24 cellular contexts compared by ENCODE assay signal in genomic region chr9:77912895-77913693, GRCh38.
DNase-seq lines count a peak whose midpoint lies in the region; ATAC-seq, FAIRE-seq and TF ChIP-seq lines count a peak whose summit lies in the region.
"Had no signal": no experiment of that assay in that cellular context is flagged by ENCODE, and none has a peak within 500 bp of the region (broad histone marks: within the 10 kb centered on the region; RNA-seq: fewer than 3 reads in every experiment).

No MANE protein-coding gene starts in this region.

- no peaks in the 10 kb centered on the region for H3K27me3 Mint-ChIP-seq in astrocyte (ENCODE audit: low read depth, unreplicated experiment)
- H3K27me3 Mint-ChIP-seq: activated CD8-positive, alpha-beta memory T cell treated with anti-CD3 and anti-CD28 coated beads, Interleukin-2, amount 10 ng/mL, durations not matched to agents 7 days and 5 days had no signal

- H2AFZ ChIP-seq in IMR-90 (replicated peaks; ENCODE audit: low read length, poor library complexity), result no peak overlapping the region
- H2AFZ ChIP-seq in astrocyte (ENCODE audit: low read depth, low read length), result no peak overlapping the region

- no peak overlapping the region for H3K4ac ChIP-seq in IMR-90 (ENCODE audit: low read depth, low read length)

- peak; percentile 19 to 25 for DNase-seq in AML-193 (lab: John Stamatoyannopoulos, UW)
- peak; percentile 37 for DNase-seq in IMR-90
- peak; percentile 73 for DNase-seq in astrocyte (ENCODE audit: low read depth)
- peak; percentile 16 for DNase-seq in kidney tubule cell (ENCODE audit: low spot score)
- DNase-seq in lower lobe of right lung, result no peak
- no peak for DNase-seq in stimulated activated naive CD8-positive, alpha-beta T cell treated with anti-CD3 and anti-CD28 coated beads, Interleukin-15, Interleukin-2, amounts not matched to agents 100 U/mL and 50 U/mL, for 24 hours
- DNase-seq in DMS153 treated with DMSO at 0.1 percent for 48 hours (lab: John Stamatoyannopoulos, UW; ENCODE audit: unreplicated experiment), result no peak
- DNase-seq: activated CD4-positive, alpha-beta T cell treated with anti-CD3 and anti-CD28 coated beads for 48 hours; activated CD8-positive, alpha-beta memory T cell treated with anti-CD3 and anti-CD28 coated beads, Interleukin-2, amount 10 ng/mL, durations not matched to agents 7 days and 5 days; Calu3; immature natural killer cell; NCI-H1105 treated with DMSO at 0.1 percent for 48 hours; NCI-H510A treated with DMSO at 0.1 percent for 48 hours; nucleus accumbens had no signal

- H3K27ac ChIP-seq in IMR-90 (ENCODE audit: insufficient read depth, low read length) (no peak overlapping the region), astrocyte (ENCODE audit: low read depth, low read length) (peak overlapping the region; percentile 49), lower lobe of right lung (no peak overlapping the region)
- H3K27ac ChIP-seq: A549, BLaER1, coronary artery, RWPE1 had no signal

- WGBS in IMR-90 (ENCODE audit: extremely low coverage in 2 of 2, insufficient read length in 1 of 2), 2 experiments, result no CpG with 5 or more reads among the region's 3 CpGs

- no peaks in the 10 kb centered on the region for H3K9me3 ChIP-seq in IMR-90 (ENCODE audit: control insufficient read depth, insufficient read depth, low read length)
- H3K9me3 ChIP-seq in astrocyte (ENCODE audit: insufficient read depth, low read depth, low read length), result no peaks in the 10 kb centered on the region
- no peaks in the 10 kb centered on the region for H3K9me3 ChIP-seq in lower lobe of right lung
- H3K9me3 ChIP-seq: A549 had no signal

- no peak overlapping the region for H3K23ac ChIP-seq in IMR-90 (ENCODE audit: low read depth, low read length)

- FAIRE-seq in astrocyte (lab: Jason Lieb, UNC), result peak; percentile 56
- FAIRE-seq: A549, TTC549 had no signal

- no peak overlapping the region for H2BK5ac ChIP-seq in IMR-90 (ENCODE audit: low read depth, low read length, poor library complexity, severe bottlenecking)

- H3K4me3 Mint-ChIP-seq in astrocyte (ENCODE audit: unreplicated experiment), result no peak overlapping the region
- H3K4me3 Mint-ChIP-seq: activated CD8-positive, alpha-beta memory T cell treated with anti-CD3 and anti-CD28 coated beads, Interleukin-2, amount 10 ng/mL, durations not matched to agents 7 days and 5 days; activated T-helper 1 cell treated with anti-CD3 and anti-CD28 coated beads, Interleukin-12 subunit alpha, Interleukin-12 subunit beta, Interleukin-2, Interleukin-4 antibody, amounts not matched to agents 30 ng/mL and 10 ng/mL and 1 ng/mL, durations not matched to agents 14 hours and 24 hours and 36 hours; immature natural killer cell had no signal

- H3K4me2 ChIP-seq in IMR-90 (ENCODE audit: low read depth, low read length) (no peak overlapping the region), astrocyte (ENCODE audit: low read length) (no peak overlapping the region)
- H3K4me2 ChIP-seq: A549, BLaER1 had no signal

- no TSS peak for BruUV-seq in IMR-90 (replicated peaks; lab: Mats Ljungman, UMichigan)

- dilution Hi-C loops in IMR-90 (cut with HindIII; ENCODE audit: low sequenced_read_pairs, unreplicated experiment), result no loop called here

- H3K4me1 ChIP-seq in IMR-90 (ENCODE audit: control insufficient read depth, insufficient read depth, low read length), result peaks cover 1% of the 10 kb centered on the region; the same call in 1 of the 2 replicates
- H3K4me1 ChIP-seq in astrocyte (ENCODE audit: insufficient read depth, low read length), result no peaks in the 10 kb centered on the region
- H3K4me1 ChIP-seq in lower lobe of right lung, result peaks cover 15% of the 10 kb centered on the region

- POLR2A ChIA-PET in IMR-90 (lab: Charles Lee; ENCODE audit: unreplicated experiment), result no interaction called here

- H3K27me3 ChIP-seq in IMR-90 (ENCODE audit: control insufficient read depth, insufficient read depth, low read length) (no peaks in the 10 kb centered on the region), astrocyte (ENCODE audit: insufficient read depth, low read length) (no peaks in the 10 kb centered on the region), lower lobe of right lung (ENCODE audit: low read depth) (no peaks in the 10 kb centered on the region)
- H3K27me3 ChIP-seq: BLaER1 had no signal

- no peak overlapping the region for H3K4me3 ChIP-seq in IMR-90 (ENCODE audit: insufficient read depth, low read depth, low read length)
- H3K4me3 ChIP-seq in astrocyte (ENCODE audit: insufficient read depth, low read depth, low read length), result no peak overlapping the region
- no peak overlapping the region for H3K4me3 ChIP-seq in lower lobe of right lung
- H3K4me3 ChIP-seq: A549, BLaER1, coronary artery, lung had no signal

- peaks cover 2% of the 10 kb centered on the region for H3K36me3 ChIP-seq in IMR-90 (ENCODE audit: control insufficient read depth, insufficient read depth, low read length)
- H3K36me3 ChIP-seq in astrocyte (ENCODE audit: insufficient read depth, low read length), result no peaks in the 10 kb centered on the region
- no peaks in the 10 kb centered on the region for H3K36me3 ChIP-seq in lower lobe of right lung

- H3K18ac ChIP-seq in IMR-90 (ENCODE audit: low read depth, low read length), result no peak overlapping the region

- peaks cover 31% of the 10 kb centered on the region for H3K4me1 Mint-ChIP-seq in astrocyte (ENCODE audit: low read depth, unreplicated experiment)

- no peak overlapping the region for H4K91ac ChIP-seq in IMR-90 (ENCODE audit: insufficient read depth, low read depth, low read length)

- H2AK9ac ChIP-seq in IMR-90 (replicated peaks; ENCODE audit: low read depth, low read length, poor library complexity), result no peak overlapping the region

- peaks cover 7% of the 10 kb centered on the region for H3K36me3 Mint-ChIP-seq in astrocyte (ENCODE audit: low read depth, unreplicated experiment)
- H3K36me3 Mint-ChIP-seq: immature natural killer cell had no signal

- H4K8ac ChIP-seq in IMR-90 (ENCODE audit: low read depth in 2 of 2, low read length in 2 of 2), result no peak overlapping the region

- H4K20me1 ChIP-seq in IMR-90 (ENCODE audit: insufficient read depth, low read length) (peaks cover 11% of the 10 kb centered on the region; the same call in 1 of the 2 replicates), astrocyte (ENCODE audit: insufficient read depth, low read length) (peaks cover 29% of the 10 kb centered on the region)
- H4K20me1 ChIP-seq: BLaER1 had no signal

- TF ChIP-seq RAD21 in IMR-90 (IDR thresholded peaks at IDR 0.05; ENCODE audit: low read length), result no peak

- no peak for TF ChIP-seq POLR2A in IMR-90 (IDR thresholded peaks at IDR 0.05; ENCODE audit: low read depth, low read length)

- H2AK5ac ChIP-seq in IMR-90 (ENCODE audit: low read depth, low read length), result no peak overlapping the region

- H4K5ac ChIP-seq in IMR-90 (ENCODE audit: low read depth, low read length), result no peak overlapping the region

- H3K27ac Mint-ChIP-seq in astrocyte (ENCODE audit: unreplicated experiment), result peak overlapping the region; percentile 73
- H3K27ac Mint-ChIP-seq: activated CD8-positive, alpha-beta memory T cell treated with anti-CD3 and anti-CD28 coated beads, Interleukin-2, amount 10 ng/mL, durations not matched to agents 7 days and 5 days; activated T-helper 1 cell treated with anti-CD3 and anti-CD28 coated beads, Interleukin-12 subunit alpha, Interleukin-12 subunit beta, Interleukin-2, Interleukin-4 antibody, amounts not matched to agents 30 ng/mL and 10 ng/mL and 1 ng/mL, durations not matched to agents 14 hours and 24 hours and 36 hours; immature natural killer cell had no signal

- no peak overlapping the region for H2BK120ac ChIP-seq in IMR-90 (ENCODE audit: low read depth, low read length)

- no peak overlapping the region for H2BK15ac ChIP-seq in IMR-90 (ENCODE audit: low read depth, low read length)

- no peak for TF ChIP-seq CTCF in IMR-90 (conservative IDR thresholded peaks at IDR 0.05; ENCODE audit: low read depth, low read length)
- TF ChIP-seq CTCF in astrocyte (IDR thresholded peaks at IDR 0.05; ENCODE audit: insufficient read depth, low read depth, low read length), result no peak
- no peak for TF ChIP-seq CTCF in lower lobe of right lung (IDR thresholded peaks at IDR 0.05)

- no peaks in the 10 kb centered on the region for H3K9me3 Mint-ChIP-seq in astrocyte (ENCODE audit: unreplicated experiment)
- H3K9me3 Mint-ChIP-seq: activated T-helper 1 cell treated with anti-CD3 and anti-CD28 coated beads, Interleukin-12 subunit alpha, Interleukin-12 subunit beta, Interleukin-2, Interleukin-4 antibody, amounts not matched to agents 30 ng/mL and 10 ng/mL and 1 ng/mL, durations not matched to agents 14 hours and 24 hours and 36 hours; immature natural killer cell had no signal

- CTCF ChIA-PET in IMR-90 (lab: Yijun Ruan, JAX), result no interaction called here

- H3K9me1 ChIP-seq in IMR-90 (ENCODE audit: insufficient read depth, low read length), result no peaks in the 10 kb centered on the region; the same call in 1 of the 2 replicates

- peaks cover 41 to 44% of the 10 kb centered on the region in 2 experiments for H3K79me1 ChIP-seq in IMR-90 (ENCODE audit: low read depth in 1 of 2, low read length in 2 of 2)

- H3K56ac ChIP-seq in IMR-90 (ENCODE audit: extremely low read depth, insufficient read depth, low read length), result no peak overlapping the region

- H3K9ac ChIP-seq in IMR-90 (ENCODE audit: low read depth, low read length) (no peak overlapping the region), astrocyte (ENCODE audit: low read length) (no peak overlapping the region)
- H3K9ac ChIP-seq: BLaER1, KMS-11 had no signal

- peaks cover 49% of the 10 kb centered on the region for H3K79me2 ChIP-seq in astrocyte (ENCODE audit: insufficient read depth, low read length)

- intact Hi-C loops in IMR-90 (cut with micrococcal nuclease) (no loop called here), lower lobe of right lung (cut with DNase I) (no loop called here)

- in situ Hi-C loops in IMR-90 (cut with MboI; ENCODE audit: low sequenced_read_pairs), result no loop called here

- ATAC-seq in IMR-90 (ENCODE audit: low read depth) (no peak), lower lobe of right lung (no peak), GM21367 (IDR thresholded peaks at IDR 0.05; ENCODE audit: unreplicated experiment) (no peak)
- ATAC-seq in stimulated activated naive CD8-positive, alpha-beta T cell treated with anti-CD3 and anti-CD28 coated beads, Interleukin-15, Interleukin-2, amounts not matched to agents 100 U/mL and 50 U/mL, for 24 hours, result no peak
- ATAC-seq: A549; activated CD8-positive, alpha-beta memory T cell treated with anti-CD3 and anti-CD28 coated beads, Interleukin-2, amount 10 ng/mL, durations not matched to agents 7 days and 5 days; activated naive CD4-positive, alpha-beta T cell treated with anti-CD3 and anti-CD28 coated beads, Interleukin-2, amount 50 U/mL, for 72 hours had no signal

- no peak overlapping the region for H2BK20ac ChIP-seq in IMR-90 (ENCODE audit: low read depth, low read length)

- no peak overlapping the region for H3K14ac ChIP-seq in IMR-90 (replicated peaks; ENCODE audit: low read depth, low read length)

TF ChIP-seq in IMR-90, 13 proteins besides CTCF, POLR2A, EP300 and RAD21 (continues in another document):
- no peak for TF ChIP-seq CEBPB (IDR thresholded peaks at IDR 0.05; ENCODE audit: low read depth, low read length)
- TF ChIP-seq BHLHE40 (IDR thresholded peaks at IDR 0.05; ENCODE audit: low read depth, low read length), result no peak
- no peak for TF ChIP-seq FOS (IDR thresholded peaks at IDR 0.05; ENCODE audit: low read depth, low read length)
- no peak for TF ChIP-seq MXI1 (IDR thresholded peaks at IDR 0.05; ENCODE audit: borderline replicate concordance, low read depth, low read length)
- TF ChIP-seq NFE2L2 (IDR thresholded peaks at IDR 0.05; ENCODE audit: low read depth, low read length), result no peak

Comparison
In these comparisons a context has a peak if more than half of its experiments do, and no peak if none do; other contexts are left out.
1. DNase-seq: peak in AML-193 (2 of 2), IMR-90 (single experiment), astrocyte (single experiment) and kidney tubule cell (single experiment); none in lower lobe of right lung (single experiment), stimulated activated naive CD8-positive, alpha-beta T cell treated with anti-CD3 and anti-CD28 coated beads, Interleukin-15, Interleukin-2, amounts not matched to agents 100 U/mL and 50 U/mL, for 24 hours (single experiment) and DMS153 treated with DMSO at 0.1 percent for 48 hours (single experiment).